1 cellular context compared by ENCODE assay signal in the genomic region with DNA sequence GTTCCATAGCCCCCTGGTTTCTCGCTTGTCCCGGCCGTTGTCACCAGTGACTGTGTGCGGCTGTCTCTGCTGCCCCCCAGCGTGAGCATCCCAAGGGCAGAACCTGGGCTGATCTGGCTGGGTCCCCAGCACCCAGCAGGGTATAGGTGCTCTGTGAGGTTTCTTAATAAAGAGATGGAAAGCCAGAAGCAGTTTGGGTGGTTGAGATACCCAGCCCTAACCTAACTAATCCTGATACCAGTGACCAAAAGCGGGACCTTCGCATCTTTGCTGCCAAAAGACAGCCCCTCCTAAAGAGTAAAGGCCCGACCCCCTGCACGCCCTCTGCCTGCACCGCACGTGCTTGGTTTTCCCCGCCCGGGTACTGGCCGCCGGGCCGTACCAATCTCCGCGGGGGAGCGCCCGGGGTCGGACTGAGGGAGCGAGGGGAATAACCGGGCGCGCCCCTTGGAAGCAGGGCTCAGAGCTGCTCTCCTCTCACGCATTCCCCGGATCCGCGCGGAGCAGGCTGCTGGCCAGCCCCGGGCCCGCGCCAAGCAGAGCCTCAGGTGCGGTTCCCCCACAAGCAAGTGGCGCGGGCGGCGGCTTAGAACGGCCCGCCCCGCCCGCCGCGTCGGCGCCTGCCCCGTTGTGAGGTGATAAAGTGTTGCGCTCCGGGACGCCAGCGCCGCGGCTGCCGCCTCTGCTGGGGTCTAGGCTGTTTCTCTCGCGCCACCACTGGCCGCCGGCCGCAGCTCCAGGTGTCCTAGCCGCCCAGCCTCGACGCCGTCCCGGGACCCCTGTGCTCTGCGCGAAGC.
TF ChIP-seq lines count a peak whose summit lies in the region.

A gene with protein sequence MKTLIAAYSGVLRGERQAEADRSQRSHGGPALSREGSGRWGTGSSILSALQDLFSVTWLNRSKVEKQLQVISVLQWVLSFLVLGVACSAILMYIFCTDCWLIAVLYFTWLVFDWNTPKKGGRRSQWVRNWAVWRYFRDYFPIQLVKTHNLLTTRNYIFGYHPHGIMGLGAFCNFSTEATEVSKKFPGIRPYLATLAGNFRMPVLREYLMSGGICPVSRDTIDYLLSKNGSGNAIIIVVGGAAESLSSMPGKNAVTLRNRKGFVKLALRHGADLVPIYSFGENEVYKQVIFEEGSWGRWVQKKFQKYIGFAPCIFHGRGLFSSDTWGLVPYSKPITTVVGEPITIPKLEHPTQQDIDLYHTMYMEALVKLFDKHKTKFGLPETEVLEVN (plus strand): TSS at position 667 of the 797 bp plus-strand sequence. CDS start 214 bp downstream, outside the sequence.

TF ChIP-seq in HepG2, 621 proteins besides CTCF, POLR2A, EP300 and RAD21 (continued from another document and continues in another):
- TF ChIP-seq, protein P1, sequence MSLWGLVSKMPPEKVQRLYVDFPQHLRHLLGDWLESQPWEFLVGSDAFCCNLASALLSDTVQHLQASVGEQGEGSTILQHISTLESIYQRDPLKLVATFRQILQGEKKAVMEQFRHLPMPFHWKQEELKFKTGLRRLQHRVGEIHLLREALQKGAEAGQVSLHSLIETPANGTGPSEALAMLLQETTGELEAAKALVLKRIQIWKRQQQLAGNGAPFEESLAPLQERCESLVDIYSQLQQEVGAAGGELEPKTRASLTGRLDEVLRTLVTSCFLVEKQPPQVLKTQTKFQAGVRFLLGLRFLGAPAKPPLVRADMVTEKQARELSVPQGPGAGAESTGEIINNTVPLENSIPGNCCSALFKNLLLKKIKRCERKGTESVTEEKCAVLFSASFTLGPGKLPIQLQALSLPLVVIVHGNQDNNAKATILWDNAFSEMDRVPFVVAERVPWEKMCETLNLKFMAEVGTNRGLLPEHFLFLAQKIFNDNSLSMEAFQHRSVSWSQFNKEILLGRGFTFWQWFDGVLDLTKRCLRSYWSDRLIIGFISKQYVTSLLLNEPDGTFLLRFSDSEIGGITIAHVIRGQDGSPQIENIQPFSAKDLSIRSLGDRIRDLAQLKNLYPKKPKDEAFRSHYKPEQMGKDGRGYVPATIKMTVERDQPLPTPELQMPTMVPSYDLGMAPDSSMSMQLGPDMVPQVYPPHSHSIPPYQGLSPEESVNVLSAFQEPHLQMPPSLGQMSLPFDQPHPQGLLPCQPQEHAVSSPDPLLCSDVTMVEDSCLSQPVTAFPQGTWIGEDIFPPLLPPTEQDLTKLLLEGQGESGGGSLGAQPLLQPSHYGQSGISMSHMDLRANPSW (CRISPR knock-in tag; IDR thresholded peaks at IDR 0.05; ENCODE audit: borderline replicate concordance), result no peak
- TF ChIP-seq, protein P2, sequence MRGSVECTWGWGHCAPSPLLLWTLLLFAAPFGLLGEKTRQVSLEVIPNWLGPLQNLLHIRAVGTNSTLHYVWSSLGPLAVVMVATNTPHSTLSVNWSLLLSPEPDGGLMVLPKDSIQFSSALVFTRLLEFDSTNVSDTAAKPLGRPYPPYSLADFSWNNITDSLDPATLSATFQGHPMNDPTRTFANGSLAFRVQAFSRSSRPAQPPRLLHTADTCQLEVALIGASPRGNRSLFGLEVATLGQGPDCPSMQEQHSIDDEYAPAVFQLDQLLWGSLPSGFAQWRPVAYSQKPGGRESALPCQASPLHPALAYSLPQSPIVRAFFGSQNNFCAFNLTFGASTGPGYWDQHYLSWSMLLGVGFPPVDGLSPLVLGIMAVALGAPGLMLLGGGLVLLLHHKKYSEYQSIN (CRISPR knock-in tag; IDR thresholded peaks at IDR 0.05; ENCODE audit: borderline replicate concordance), result no peak
- TF ChIP-seq MEIS2 (CRISPR knock-in tag; IDR thresholded peaks at IDR 0.05) (0 out of 2 replicates have a peak, but pooled peaks have one; percentile 62), ZNF333 (CRISPR knock-in tag; IDR thresholded peaks at IDR 0.05; ENCODE audit: borderline replicate concordance) (no peak), CBX1 (IDR thresholded peaks at IDR 0.05; ENCODE audit: low read depth) (peak; percentile 66), SMYD3 (CRISPR knock-in tag; IDR thresholded peaks at IDR 0.05) (peak; percentile 96), ZNF138 (CRISPR knock-in tag; IDR thresholded peaks at IDR 0.05; ENCODE audit: low read depth) (peak; percentile 66; the same call in 1 of the 2 replicates), FOSL2 (CRISPR knock-in tag; IDR thresholded peaks at IDR 0.05) (peak; percentile 24; the same call in 1 of the 2 replicates), ADNP (CRISPR knock-in tag; IDR thresholded peaks at IDR 0.05) (no peak), MXI1 (IDR thresholded peaks at IDR 0.05; ENCODE audit: borderline replicate concordance, low read depth, low read length) (no peak), AGO1 (IDR thresholded peaks at IDR 0.05; ENCODE audit: low read depth, low read length, poor library complexity, severe bottlenecking) (no peak), DR1 (CRISPR knock-in tag; IDR thresholded peaks at IDR 0.05) (no peak; the same call in none of the 2 replicates), CCDC6 (CRISPR knock-in tag; IDR thresholded peaks at IDR 0.05) (peak; percentile 16), YEATS2 (CRISPR knock-in tag; IDR thresholded peaks at IDR 0.05; ENCODE audit: borderline replicate concordance) (0 out of 2 replicates have a peak, but pooled peaks have one; percentile 17), RXRA (CRISPR knock-in tag; IDR thresholded peaks at IDR 0.05) (0 out of 2 replicates have a peak, but pooled peaks have one; percentile 31), SP4 (CRISPR knock-in tag; IDR thresholded peaks at IDR 0.05) (peak; percentile 76; the same call in 1 of the 2 replicates), ZNF629 (CRISPR knock-in tag; conservative IDR thresholded peaks at IDR 0.05) (no peak), SETDB1 (CRISPR knock-in tag; IDR thresholded peaks at IDR 0.05; ENCODE audit: borderline replicate concordance) (peak; percentile 63; the same call in 1 of the 2 replicates), ZC3H13 (CRISPR knock-in tag; IDR thresholded peaks at IDR 0.05) (peak; percentile 15; the same call in 1 of the 2 replicates), BRCA1 (CRISPR knock-in tag; IDR thresholded peaks at IDR 0.05) (no peak), ZNF552 (CRISPR knock-in tag; IDR thresholded peaks at IDR 0.05; ENCODE audit: borderline replicate concordance) (no peak), ZNF367 (CRISPR knock-in tag; IDR thresholded peaks at IDR 0.05; ENCODE audit: borderline replicate concordance) (peak; percentile 71; the same call in 1 of the 2 replicates), MLLT10 (CRISPR knock-in tag; IDR thresholded peaks at IDR 0.05) (no peak), EZH2 (conservative IDR thresholded peaks at IDR 0.05; ENCODE audit: low read depth, low read length) (no peak), HHEX (CRISPR knock-in tag; IDR thresholded peaks at IDR 0.05) (no peak), ZNF441 (CRISPR knock-in tag; IDR thresholded peaks at IDR 0.05; ENCODE audit: borderline replicate concordance) (peak; percentile 82; the same call in 1 of the 2 replicates), MIER2 (CRISPR knock-in tag; IDR thresholded peaks at IDR 0.05) (0 out of 2 replicates have a peak, but pooled peaks have one; percentile 9), ZNF816 (CRISPR knock-in tag; IDR thresholded peaks at IDR 0.05; ENCODE audit: borderline replicate concordance) (peak; percentile 87), PLRG1 (conservative IDR thresholded peaks at IDR 0.05) (no peak), PPARG (CRISPR knock-in tag; conservative IDR thresholded peaks at IDR 0.05) (0 out of 2 replicates have a peak, but pooled peaks have one; percentile 8), HDAC6 (IDR thresholded peaks at IDR 0.05; ENCODE audit: low read depth, low read length) (no peak), TEAD2 (CRISPR knock-in tag; IDR thresholded peaks at IDR 0.05) (peak; percentile 71; the same call in 1 of the 2 replicates), PHF20 (CRISPR knock-in tag; IDR thresholded peaks at IDR 0.05) (no peak)
- TF ChIP-seq, protein P3, sequence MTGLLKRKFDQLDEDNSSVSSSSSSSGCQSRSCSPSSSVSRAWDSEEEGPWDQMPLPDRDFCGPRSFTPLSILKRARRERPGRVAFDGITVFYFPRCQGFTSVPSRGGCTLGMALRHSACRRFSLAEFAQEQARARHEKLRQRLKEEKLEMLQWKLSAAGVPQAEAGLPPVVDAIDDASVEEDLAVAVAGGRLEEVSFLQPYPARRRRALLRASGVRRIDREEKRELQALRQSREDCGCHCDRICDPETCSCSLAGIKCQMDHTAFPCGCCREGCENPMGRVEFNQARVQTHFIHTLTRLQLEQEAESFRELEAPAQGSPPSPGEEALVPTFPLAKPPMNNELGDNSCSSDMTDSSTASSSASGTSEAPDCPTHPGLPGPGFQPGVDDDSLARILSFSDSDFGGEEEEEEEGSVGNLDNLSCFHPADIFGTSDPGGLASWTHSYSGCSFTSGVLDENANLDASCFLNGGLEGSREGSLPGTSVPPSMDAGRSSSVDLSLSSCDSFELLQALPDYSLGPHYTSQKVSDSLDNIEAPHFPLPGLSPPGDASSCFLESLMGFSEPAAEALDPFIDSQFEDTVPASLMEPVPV (CRISPR knock-in tag; IDR thresholded peaks at IDR 0.05), result peak; percentile 96
- TF ChIP-seq, protein P4, sequence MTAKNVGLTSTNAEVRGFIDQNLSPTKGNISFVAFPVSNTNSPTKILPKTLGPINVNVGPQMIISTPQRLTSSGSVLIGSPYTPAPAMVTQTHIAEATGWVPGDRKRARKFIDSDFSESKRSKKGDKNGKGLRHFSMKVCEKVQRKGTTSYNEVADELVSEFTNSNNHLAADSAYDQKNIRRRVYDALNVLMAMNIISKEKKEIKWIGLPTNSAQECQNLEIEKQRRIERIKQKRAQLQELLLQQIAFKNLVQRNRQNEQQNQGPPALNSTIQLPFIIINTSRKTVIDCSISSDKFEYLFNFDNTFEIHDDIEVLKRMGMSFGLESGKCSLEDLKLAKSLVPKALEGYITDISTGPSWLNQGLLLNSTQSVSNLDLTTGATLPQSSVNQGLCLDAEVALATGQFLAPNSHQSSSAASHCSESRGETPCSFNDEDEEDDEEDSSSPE (CRISPR knock-in tag; IDR thresholded peaks at IDR 0.05), result peak; percentile 92
- TF ChIP-seq, protein P5, sequence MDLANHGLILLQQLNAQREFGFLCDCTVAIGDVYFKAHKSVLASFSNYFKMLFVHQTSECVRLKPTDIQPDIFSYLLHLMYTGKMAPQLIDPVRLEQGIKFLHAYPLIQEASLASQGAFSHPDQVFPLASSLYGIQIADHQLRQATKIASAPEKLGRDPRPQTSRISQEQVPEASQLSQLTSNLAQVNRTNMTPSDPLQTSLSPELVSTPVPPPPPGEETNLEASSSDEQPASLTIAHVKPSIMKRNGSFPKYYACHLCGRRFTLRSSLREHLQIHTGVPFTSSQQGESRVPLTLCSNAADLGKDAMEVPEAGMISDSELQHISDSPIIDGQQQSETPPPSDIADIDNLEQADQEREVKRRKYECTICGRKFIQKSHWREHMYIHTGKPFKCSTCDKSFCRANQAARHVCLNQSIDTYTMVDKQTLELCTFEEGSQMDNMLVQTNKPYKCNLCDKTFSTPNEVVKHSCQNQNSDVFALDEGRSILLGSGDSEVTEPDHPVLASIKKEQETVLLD (CRISPR knock-in tag; IDR thresholded peaks at IDR 0.05; ENCODE audit: low read depth), result peak; percentile 76
- TF ChIP-seq, protein P6, sequence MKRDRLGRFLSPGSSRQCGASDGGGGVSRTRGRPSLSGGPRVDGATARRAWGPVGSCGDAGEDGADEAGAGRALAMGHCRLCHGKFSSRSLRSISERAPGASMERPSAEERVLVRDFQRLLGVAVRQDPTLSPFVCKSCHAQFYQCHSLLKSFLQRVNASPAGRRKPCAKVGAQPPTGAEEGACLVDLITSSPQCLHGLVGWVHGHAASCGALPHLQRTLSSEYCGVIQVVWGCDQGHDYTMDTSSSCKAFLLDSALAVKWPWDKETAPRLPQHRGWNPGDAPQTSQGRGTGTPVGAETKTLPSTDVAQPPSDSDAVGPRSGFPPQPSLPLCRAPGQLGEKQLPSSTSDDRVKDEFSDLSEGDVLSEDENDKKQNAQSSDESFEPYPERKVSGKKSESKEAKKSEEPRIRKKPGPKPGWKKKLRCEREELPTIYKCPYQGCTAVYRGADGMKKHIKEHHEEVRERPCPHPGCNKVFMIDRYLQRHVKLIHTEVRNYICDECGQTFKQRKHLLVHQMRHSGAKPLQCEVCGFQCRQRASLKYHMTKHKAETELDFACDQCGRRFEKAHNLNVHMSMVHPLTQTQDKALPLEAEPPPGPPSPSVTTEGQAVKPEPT (CRISPR knock-in tag; IDR thresholded peaks at IDR 0.05; ENCODE audit: low read depth), result peak; percentile 51; the same call in 1 of the 2 replicates
- TF ChIP-seq, protein P7, sequence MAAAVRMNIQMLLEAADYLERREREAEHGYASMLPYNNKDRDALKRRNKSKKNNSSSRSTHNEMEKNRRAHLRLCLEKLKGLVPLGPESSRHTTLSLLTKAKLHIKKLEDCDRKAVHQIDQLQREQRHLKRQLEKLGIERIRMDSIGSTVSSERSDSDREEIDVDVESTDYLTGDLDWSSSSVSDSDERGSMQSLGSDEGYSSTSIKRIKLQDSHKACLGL (CRISPR knock-in tag; IDR thresholded peaks at IDR 0.05), result peak; percentile 40; the same call in 1 of the 2 replicates
- TF ChIP-seq, protein P8, sequence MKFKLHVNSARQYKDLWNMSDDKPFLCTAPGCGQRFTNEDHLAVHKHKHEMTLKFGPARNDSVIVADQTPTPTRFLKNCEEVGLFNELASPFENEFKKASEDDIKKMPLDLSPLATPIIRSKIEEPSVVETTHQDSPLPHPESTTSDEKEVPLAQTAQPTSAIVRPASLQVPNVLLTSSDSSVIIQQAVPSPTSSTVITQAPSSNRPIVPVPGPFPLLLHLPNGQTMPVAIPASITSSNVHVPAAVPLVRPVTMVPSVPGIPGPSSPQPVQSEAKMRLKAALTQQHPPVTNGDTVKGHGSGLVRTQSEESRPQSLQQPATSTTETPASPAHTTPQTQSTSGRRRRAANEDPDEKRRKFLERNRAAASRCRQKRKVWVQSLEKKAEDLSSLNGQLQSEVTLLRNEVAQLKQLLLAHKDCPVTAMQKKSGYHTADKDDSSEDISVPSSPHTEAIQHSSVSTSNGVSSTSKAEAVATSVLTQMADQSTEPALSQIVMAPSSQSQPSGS (CRISPR knock-in tag; IDR thresholded peaks at IDR 0.05), result no peak; the same call in 1 of the 2 replicates
